In the genomic region with DNA sequence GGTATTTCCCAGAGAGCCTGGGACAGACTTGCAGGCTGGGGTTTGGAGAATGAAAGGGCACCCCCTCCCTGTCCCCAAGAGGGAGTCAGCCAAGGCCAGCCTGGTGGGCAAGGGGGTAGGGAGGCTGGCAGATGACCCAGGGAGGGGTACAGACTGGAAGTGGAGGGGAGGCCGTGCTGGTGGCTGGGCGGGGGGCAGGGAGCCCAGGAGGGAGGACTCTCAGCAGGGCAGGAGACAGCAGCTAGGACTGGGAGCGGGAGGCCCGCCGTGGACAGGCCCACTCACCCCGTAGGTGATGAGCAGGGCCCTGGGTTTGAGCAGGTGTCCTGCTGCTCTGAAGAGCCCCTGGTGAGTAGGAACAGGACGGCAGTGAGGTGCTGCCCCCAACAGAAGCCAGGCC, we compare ENCODE assay signal across 10 cellular contexts. TPM values are rescaled to one million over a fixed set of nuclear protein-coding genes. Genes with fewer than 3 reads are reported as not detected.
A peak's percentile ranks its signal among the peaks of the same experiment; 100 is the strongest.
DNase-seq lines count a peak whose midpoint lies in the region; ATAC-seq and TF ChIP-seq lines count a peak whose summit lies in the region.
"Had no signal": no experiment of that assay in that cellular context is flagged by ENCODE, and none has a peak within 500 bp of the region (broad histone marks: within the 10 kb centered on the region; RNA-seq: fewer than 3 reads in every experiment).

No MANE protein-coding gene starts in this region.

- no peak overlapping the region for H3K27ac Mint-ChIP-seq in stimulated activated naive CD8-positive, alpha-beta T cell treated with anti-CD3 and anti-CD28 coated beads, Interleukin-15, amount 100 ng/mL, for 72 hours

- H3K4me3 Mint-ChIP-seq in activated T-cell treated with anti-CD3 and anti-CD28 coated beads, Interleukin-2, amount 50 U/mL, for 4 hours: peak overlapping the region; percentile 74
- peak overlapping the region; percentile 74 to 100 for H3K4me3 Mint-ChIP-seq in stimulated activated naive CD8-positive, alpha-beta T cell treated with anti-CD3 and anti-CD28 coated beads, Interleukin-15, amount 100 ng/mL, for 72 hours

- DNase-seq in activated T-cell treated with anti-CD3 and anti-CD28 coated beads, Interleukin-2, amount 50 U/mL, for 4 hours: no peak
- DNase-seq in activated T-cell treated with anti-CD3 and anti-CD28 coated beads for 4 hours (no peak), WERI-Rb-1 (no peak), fibroblast of villous mesenchyme (ENCODE audit: low read depth) (no peak)
- no peak for DNase-seq in stimulated activated naive CD8-positive, alpha-beta T cell treated with anti-CD3 and anti-CD28 coated beads, Interleukin-15, amount 100 ng/mL, for 72 hours
- DNase-seq: cerebellar nuclear complex, SIG-M5 had no signal

- H3K36me3 Mint-ChIP-seq in activated T-cell treated with anti-CD3 and anti-CD28 coated beads, Interleukin-2, amount 50 U/mL, for 4 hours (ENCODE audit: insufficient read depth): no peaks in the 10 kb centered on the region

- no peaks in the 10 kb centered on the region for H3K9me3 Mint-ChIP-seq in activated T-cell treated with anti-CD3 and anti-CD28 coated beads, Interleukin-2, amount 50 U/mL, for 4 hours
- no peaks in the 10 kb centered on the region for H3K9me3 Mint-ChIP-seq in stimulated activated naive CD8-positive, alpha-beta T cell treated with anti-CD3 and anti-CD28 coated beads, Interleukin-15, amount 100 ng/mL, for 72 hours

- peaks cover 22% of the 10 kb centered on the region for H3K36me3 ChIP-seq in WERI-Rb-1

- no peaks in the 10 kb centered on the region for H3K27me3 ChIP-seq in WERI-Rb-1 (ENCODE audit: insufficient read depth, low read depth, severe bottlenecking)

- H3K9me3 ChIP-seq in WERI-Rb-1 (ENCODE audit: severe bottlenecking): no peaks in the 10 kb centered on the region

- no peak for ATAC-seq in activated T-cell treated with anti-CD3 and anti-CD28 coated beads, Interleukin-2, amount 50 U/mL, for 4 hours
- ATAC-seq in stimulated activated naive CD8-positive, alpha-beta T cell treated with anti-CD3 and anti-CD28 coated beads, Interleukin-15, amount 100 ng/mL, for 72 hours: no peak
- ATAC-seq in GM21515 (IDR thresholded peaks at IDR 0.05; ENCODE audit: unreplicated experiment) (no peak), HG03565 (IDR thresholded peaks at IDR 0.05; ENCODE audit: unreplicated experiment) (no peak), HG03469 (IDR thresholded peaks at IDR 0.05; ENCODE audit: unreplicated experiment) (no peak)

- no peak overlapping the region for H3K27ac ChIP-seq in WERI-Rb-1

- peaks cover 4% of the 10 kb centered on the region for H3K4me1 Mint-ChIP-seq in activated T-cell treated with anti-CD3 and anti-CD28 coated beads, Interleukin-2, amount 50 U/mL, for 4 hours (ENCODE audit: low read depth)
- peaks cover 34% of the 10 kb centered on the region for H3K4me1 Mint-ChIP-seq in stimulated activated naive CD8-positive, alpha-beta T cell treated with anti-CD3 and anti-CD28 coated beads, Interleukin-15, amount 100 ng/mL, for 72 hours

- TF ChIP-seq CTCF in WERI-Rb-1 (IDR thresholded peaks at IDR 0.05; ENCODE audit: low read depth, low read length) (no peak), fibroblast of villous mesenchyme (IDR thresholded peaks at IDR 0.05; ENCODE audit: insufficient read depth, low read depth, low read length) (no peak)

- H3K4me3 ChIP-seq in WERI-Rb-1 (ENCODE audit: low read depth, low read length) (peak overlapping the region; percentile 88; the same call in 1 of the 2 replicates), fibroblast of villous mesenchyme (ENCODE audit: low read depth, low read length) (peak overlapping the region; percentile 87)

- H3K27me3 Mint-ChIP-seq in activated T-cell treated with anti-CD3 and anti-CD28 coated beads, Interleukin-2, amount 50 U/mL, for 4 hours (ENCODE audit: low read depth): peaks cover 3% of the 10 kb centered on the region
- peaks cover 7% of the 10 kb centered on the region for H3K27me3 Mint-ChIP-seq in stimulated activated naive CD8-positive, alpha-beta T cell treated with anti-CD3 and anti-CD28 coated beads, Interleukin-15, amount 100 ng/mL, for 72 hours

RNA-seq across cellular contexts. Expression of gene METTL26, which starts 1.1 kb away (rescaled TPM):
- total RNA-seq in activated T-cell treated with anti-CD3 and anti-CD28 coated beads, Interleukin-2, amount 50 U/mL, for 4 hours: 100 to 1,000 TPM; 132 to 174 (median 159) TPM
- 51.8 and 78.3 TPM in 2 replicates for total RNA-seq in fibroblast of villous mesenchyme

RNA-seq across cellular contexts. Expression of gene WFIKKN1, which starts 4.2 kb away (rescaled TPM):
- under 1 TPM; 0.40 to 0.71 (median 0.49) TPM for total RNA-seq in activated T-cell treated with anti-CD3 and anti-CD28 coated beads, Interleukin-2, amount 50 U/mL, for 4 hours
- total RNA-seq in fibroblast of villous mesenchyme: under 0.01 and 0.43 TPM in 2 replicates

RNA-seq across cellular contexts. Expression of gene MCRIP2, which starts 6.6 kb away (rescaled TPM):
- total RNA-seq in activated T-cell treated with anti-CD3 and anti-CD28 coated beads, Interleukin-2, amount 50 U/mL, for 4 hours: 100 to 1,000 TPM in 1 of 3 donors, 10 to 100 TPM in 2; 83.1 to 104 (median 88.2) TPM
- 14.8 and 16.0 TPM in 2 replicates for total RNA-seq in fibroblast of villous mesenchyme

RNA-seq across cellular contexts. Expression of gene WDR90, which starts 14.2 kb away (rescaled TPM):
- 100 to 1,000 TPM in 1 of 3 donors, 10 to 100 TPM in 2; 81.0 to 104 (median 87.8) TPM for total RNA-seq in activated T-cell treated with anti-CD3 and anti-CD28 coated beads, Interleukin-2, amount 50 U/mL, for 4 hours
- total RNA-seq in fibroblast of villous mesenchyme: 12.5 and 18.7 TPM in 2 replicates

RNA-seq across cellular contexts. Expression of gene RHOT2, which starts 32.9 kb away (rescaled TPM):
- total RNA-seq in activated T-cell treated with anti-CD3 and anti-CD28 coated beads, Interleukin-2, amount 50 U/mL, for 4 hours: 100 to 1,000 TPM; 212 to 215 (median 212) TPM
- total RNA-seq in fibroblast of villous mesenchyme: 44.0 and 53.1 TPM in 2 replicates
